In genomic region chr4:29653221-29653620, GRCh38 we compare ENCODE assay signal across 28 cellular contexts.
"Had no signal": no experiment of that assay in that cellular context is flagged by ENCODE, and none has a peak within 500 bp of the region (broad histone marks: within the 10 kb centered on the region; RNA-seq: fewer than 3 reads in every experiment).

No MANE protein-coding gene starts in this region.

- H3K27me3 Mint-ChIP-seq: dendritic cell treated with granulocyte-macrophage colony-stimulating factor and Interleukin-4, amounts not matched to agents 40 ng/mL and 50 ng/mL, for 4 days; naive B cell; natural killer cell treated with Interleukin-12 subunit alpha and Interleukin-12 subunit beta and Interleukin-15 and Interleukin-18, amount 100 ng/mL, for 72 hours; stimulated activated memory B cell treated with anti-CD40 and anti-IgM and Interleukin-4, amounts not matched to agents 10 μg/mL and 1 μg/mL and 100 μg/mL, for 72 hours; type B pancreatic cell had no signal

- H3K27ac Mint-ChIP-seq: dendritic cell treated with granulocyte-macrophage colony-stimulating factor and Interleukin-4, amounts not matched to agents 40 ng/mL and 50 ng/mL, for 4 days; endodermal cell; immature natural killer cell; naive B cell; natural killer cell treated with Interleukin-12 subunit alpha and Interleukin-12 subunit beta and Interleukin-15 and Interleukin-18, amount 100 ng/mL, for 72 hours; stimulated activated memory B cell treated with anti-CD40 and anti-IgM and Interleukin-4, amounts not matched to agents 10 μg/mL and 1 μg/mL and 100 μg/mL, for 72 hours; type B pancreatic cell had no signal

- H3K4me2 ChIP-seq: hepatocyte had no signal

- ATAC-seq: foreskin keratinocyte; gastroesophageal sphincter; heart left ventricle; left ventricle myocardium superior; lower lobe of right lung; natural killer cell treated with Interleukin-12 subunit alpha and Interleukin-12 subunit beta and Interleukin-15 and Interleukin-18, amount 100 ng/mL, for 72 hours; stimulated activated memory B cell treated with anti-CD40 and anti-IgM and Interleukin-4, amounts not matched to agents 10 μg/mL and 1 μg/mL and 100 μg/mL, for 72 hours; stimulated activated naive CD8-positive, alpha-beta T cell treated with anti-CD3 and anti-CD28 coated beads, Interleukin-15, Interleukin-2, amounts not matched to agents 100 U/mL and 50 U/mL, for 24 hours had no signal

- H3K36me3 Mint-ChIP-seq: naive B cell; natural killer cell treated with Interleukin-12 subunit alpha and Interleukin-12 subunit beta and Interleukin-15 and Interleukin-18, amount 100 ng/mL, for 72 hours; stimulated activated memory B cell treated with anti-CD40 and anti-IgM and Interleukin-4, amounts not matched to agents 10 μg/mL and 1 μg/mL and 100 μg/mL, for 72 hours; type B pancreatic cell had no signal

- H3K4me1 ChIP-seq: colonic mucosa, esophagus muscularis mucosa, foreskin keratinocyte, gastroesophageal sphincter, heart left ventricle, lower lobe of right lung, prostate gland, right atrium auricular region, spleen, testis, tibial artery had no signal

- DNase-seq: colonic mucosa; effector CD8-positive, alpha-beta T cell; endodermal cell; foreskin keratinocyte; heart left ventricle; immature natural killer cell; islet precursor cell; kidney glomerular epithelial cell; left ventricle myocardium superior; lower lobe of right lung; naive B cell; spleen; stimulated activated CD4-positive, alpha-beta T cell treated with anti-CD3 and anti-CD28 coated beads, Interleukin-4, amount 100 ng/mL, for 4 hours; stimulated activated naive CD8-positive, alpha-beta T cell treated with anti-CD3 and anti-CD28 coated beads, Interleukin-15, Interleukin-2, amounts not matched to agents 100 U/mL and 50 U/mL, for 24 hours; substantia nigra; testis; tibial artery had no signal

- H3K9me3 ChIP-seq: colonic mucosa, esophagus muscularis mucosa, gastroesophageal sphincter, heart left ventricle, lower lobe of right lung, prostate gland, right atrium auricular region, testis, tibial artery had no signal

- H3K27me3 ChIP-seq: colonic mucosa, esophagus muscularis mucosa, foreskin keratinocyte, gastroesophageal sphincter, heart left ventricle, hepatocyte, right atrium auricular region, spleen, testis, tibial artery had no signal

- H3K27ac ChIP-seq: colonic mucosa, esophagus muscularis mucosa, foreskin keratinocyte, gastroesophageal sphincter, heart left ventricle, hepatocyte, lower lobe of right lung, prostate gland, right atrium auricular region, skin epidermis, spleen, testis, tibial artery had no signal

- H3K4me1 Mint-ChIP-seq: immature natural killer cell; naive B cell; neural crest cell; stimulated activated memory B cell treated with anti-CD40 and anti-IgM and Interleukin-4, amounts not matched to agents 10 μg/mL and 1 μg/mL and 100 μg/mL, for 72 hours had no signal

- H3K79me2 ChIP-seq: hepatocyte had no signal

- H2AFZ ChIP-seq: hepatocyte had no signal

- H3K36me3 ChIP-seq: colonic mucosa, esophagus muscularis mucosa, gastroesophageal sphincter, heart left ventricle, lower lobe of right lung, prostate gland, right atrium auricular region, spleen, tibial artery had no signal

- H3K9me3 Mint-ChIP-seq: dendritic cell treated with granulocyte-macrophage colony-stimulating factor and Interleukin-4, amounts not matched to agents 40 ng/mL and 50 ng/mL, for 4 days; endodermal cell; neural crest cell; type B pancreatic cell had no signal

- H3K4me3 ChIP-seq: colonic mucosa, esophagus muscularis mucosa, gastroesophageal sphincter, heart left ventricle, hepatocyte, lower lobe of right lung, prostate gland, right atrium auricular region, skin epidermis, spleen, testis, tibial artery had no signal

- H3K4me3 Mint-ChIP-seq: dendritic cell treated with granulocyte-macrophage colony-stimulating factor and Interleukin-4, amounts not matched to agents 40 ng/mL and 50 ng/mL, for 4 days; endodermal cell; immature natural killer cell; naive B cell; natural killer cell treated with Interleukin-12 subunit alpha and Interleukin-12 subunit beta and Interleukin-15 and Interleukin-18, amount 100 ng/mL, for 72 hours; neural crest cell; stimulated activated memory B cell treated with anti-CD40 and anti-IgM and Interleukin-4, amounts not matched to agents 10 μg/mL and 1 μg/mL and 100 μg/mL, for 72 hours; type B pancreatic cell had no signal
